Comparison of ENCODE assay signal across 2 cellular contexts in the genomic region with DNA sequence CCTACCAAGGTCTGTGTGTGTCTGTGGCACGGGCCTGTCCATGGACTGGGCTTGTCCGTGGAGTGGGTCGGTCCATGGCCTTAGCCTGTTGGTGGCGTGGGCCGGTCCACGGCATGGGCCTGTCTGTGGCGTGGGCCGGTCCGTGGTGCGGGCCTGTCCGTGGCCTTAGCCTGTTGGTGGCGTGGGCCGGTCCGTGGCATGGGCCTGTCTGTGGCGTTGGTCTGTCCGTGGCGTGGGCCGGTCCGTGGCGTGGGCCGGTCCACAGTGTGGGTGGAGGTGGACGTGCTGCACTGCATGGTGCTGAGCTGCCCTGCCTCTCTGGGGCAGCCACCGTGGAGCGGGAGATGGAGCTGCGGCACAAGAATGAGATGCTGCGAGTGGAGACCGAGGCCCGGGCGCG. TPM values are rescaled to one million over a fixed set of nuclear protein-coding genes. Genes with fewer than 3 reads are reported as not detected.
"Had no signal": no experiment of that assay in that cellular context is flagged by ENCODE, and none has a peak within 500 bp of the region (broad histone marks: within the 10 kb centered on the region; RNA-seq: fewer than 3 reads in every experiment).

No MANE protein-coding gene starts in this region.

RNA-seq across cellular contexts. Expression of a gene that starts 32.3 kb away (rescaled TPM):
- total RNA-seq: M059J had no signal

RNA-seq across cellular contexts. Expression of a gene that starts 46.3 kb away (rescaled TPM):
- total RNA-seq: T-helper 17 cell had no signal
